In the genomic region with DNA sequence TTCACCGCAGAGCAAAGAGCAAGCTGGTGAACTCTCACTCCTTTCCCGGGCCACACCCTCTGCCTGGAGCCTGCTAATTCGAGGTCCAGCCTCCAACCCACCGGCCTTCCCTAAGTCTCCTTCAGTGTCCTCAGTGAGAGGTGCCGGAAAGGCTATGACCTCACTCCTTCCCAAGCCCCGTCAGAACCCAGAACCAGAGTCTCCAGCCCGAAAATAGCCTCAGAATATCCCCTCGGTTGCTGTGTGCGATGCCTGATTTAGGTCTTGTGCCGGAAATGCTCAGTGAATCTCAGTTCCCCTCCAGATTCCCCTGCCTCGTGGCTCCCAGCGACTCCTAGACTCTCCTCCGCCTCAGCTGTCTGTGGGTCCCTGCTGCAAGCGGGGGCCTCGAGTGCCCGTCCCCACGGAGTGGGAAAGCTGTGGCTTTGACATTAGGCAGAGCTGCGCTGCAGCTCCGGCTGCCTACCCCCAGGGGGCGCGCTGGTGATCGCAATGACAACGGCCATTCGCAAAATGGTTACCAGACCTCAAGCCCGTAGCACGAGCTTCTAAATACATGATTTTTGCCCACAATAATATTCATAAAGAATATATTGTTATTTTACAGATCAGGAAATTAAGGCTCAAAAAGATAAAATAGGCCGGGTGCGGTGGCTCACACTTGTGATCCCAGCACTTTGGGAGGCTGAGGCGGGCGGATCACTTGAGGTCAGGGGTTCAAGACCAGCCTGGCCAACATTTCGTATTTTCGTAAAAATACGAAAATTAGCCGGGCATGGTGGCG, we compare ENCODE assay signal across 1 cellular context.
TF ChIP-seq lines count a peak whose summit lies in the region.

No MANE protein-coding gene starts in this region.

TF ChIP-seq in K562, 482 proteins besides CTCF, POLR2A, EP300 and RAD21 (continued from another document and continues in another):
- TF ChIP-seq, protein P1, sequence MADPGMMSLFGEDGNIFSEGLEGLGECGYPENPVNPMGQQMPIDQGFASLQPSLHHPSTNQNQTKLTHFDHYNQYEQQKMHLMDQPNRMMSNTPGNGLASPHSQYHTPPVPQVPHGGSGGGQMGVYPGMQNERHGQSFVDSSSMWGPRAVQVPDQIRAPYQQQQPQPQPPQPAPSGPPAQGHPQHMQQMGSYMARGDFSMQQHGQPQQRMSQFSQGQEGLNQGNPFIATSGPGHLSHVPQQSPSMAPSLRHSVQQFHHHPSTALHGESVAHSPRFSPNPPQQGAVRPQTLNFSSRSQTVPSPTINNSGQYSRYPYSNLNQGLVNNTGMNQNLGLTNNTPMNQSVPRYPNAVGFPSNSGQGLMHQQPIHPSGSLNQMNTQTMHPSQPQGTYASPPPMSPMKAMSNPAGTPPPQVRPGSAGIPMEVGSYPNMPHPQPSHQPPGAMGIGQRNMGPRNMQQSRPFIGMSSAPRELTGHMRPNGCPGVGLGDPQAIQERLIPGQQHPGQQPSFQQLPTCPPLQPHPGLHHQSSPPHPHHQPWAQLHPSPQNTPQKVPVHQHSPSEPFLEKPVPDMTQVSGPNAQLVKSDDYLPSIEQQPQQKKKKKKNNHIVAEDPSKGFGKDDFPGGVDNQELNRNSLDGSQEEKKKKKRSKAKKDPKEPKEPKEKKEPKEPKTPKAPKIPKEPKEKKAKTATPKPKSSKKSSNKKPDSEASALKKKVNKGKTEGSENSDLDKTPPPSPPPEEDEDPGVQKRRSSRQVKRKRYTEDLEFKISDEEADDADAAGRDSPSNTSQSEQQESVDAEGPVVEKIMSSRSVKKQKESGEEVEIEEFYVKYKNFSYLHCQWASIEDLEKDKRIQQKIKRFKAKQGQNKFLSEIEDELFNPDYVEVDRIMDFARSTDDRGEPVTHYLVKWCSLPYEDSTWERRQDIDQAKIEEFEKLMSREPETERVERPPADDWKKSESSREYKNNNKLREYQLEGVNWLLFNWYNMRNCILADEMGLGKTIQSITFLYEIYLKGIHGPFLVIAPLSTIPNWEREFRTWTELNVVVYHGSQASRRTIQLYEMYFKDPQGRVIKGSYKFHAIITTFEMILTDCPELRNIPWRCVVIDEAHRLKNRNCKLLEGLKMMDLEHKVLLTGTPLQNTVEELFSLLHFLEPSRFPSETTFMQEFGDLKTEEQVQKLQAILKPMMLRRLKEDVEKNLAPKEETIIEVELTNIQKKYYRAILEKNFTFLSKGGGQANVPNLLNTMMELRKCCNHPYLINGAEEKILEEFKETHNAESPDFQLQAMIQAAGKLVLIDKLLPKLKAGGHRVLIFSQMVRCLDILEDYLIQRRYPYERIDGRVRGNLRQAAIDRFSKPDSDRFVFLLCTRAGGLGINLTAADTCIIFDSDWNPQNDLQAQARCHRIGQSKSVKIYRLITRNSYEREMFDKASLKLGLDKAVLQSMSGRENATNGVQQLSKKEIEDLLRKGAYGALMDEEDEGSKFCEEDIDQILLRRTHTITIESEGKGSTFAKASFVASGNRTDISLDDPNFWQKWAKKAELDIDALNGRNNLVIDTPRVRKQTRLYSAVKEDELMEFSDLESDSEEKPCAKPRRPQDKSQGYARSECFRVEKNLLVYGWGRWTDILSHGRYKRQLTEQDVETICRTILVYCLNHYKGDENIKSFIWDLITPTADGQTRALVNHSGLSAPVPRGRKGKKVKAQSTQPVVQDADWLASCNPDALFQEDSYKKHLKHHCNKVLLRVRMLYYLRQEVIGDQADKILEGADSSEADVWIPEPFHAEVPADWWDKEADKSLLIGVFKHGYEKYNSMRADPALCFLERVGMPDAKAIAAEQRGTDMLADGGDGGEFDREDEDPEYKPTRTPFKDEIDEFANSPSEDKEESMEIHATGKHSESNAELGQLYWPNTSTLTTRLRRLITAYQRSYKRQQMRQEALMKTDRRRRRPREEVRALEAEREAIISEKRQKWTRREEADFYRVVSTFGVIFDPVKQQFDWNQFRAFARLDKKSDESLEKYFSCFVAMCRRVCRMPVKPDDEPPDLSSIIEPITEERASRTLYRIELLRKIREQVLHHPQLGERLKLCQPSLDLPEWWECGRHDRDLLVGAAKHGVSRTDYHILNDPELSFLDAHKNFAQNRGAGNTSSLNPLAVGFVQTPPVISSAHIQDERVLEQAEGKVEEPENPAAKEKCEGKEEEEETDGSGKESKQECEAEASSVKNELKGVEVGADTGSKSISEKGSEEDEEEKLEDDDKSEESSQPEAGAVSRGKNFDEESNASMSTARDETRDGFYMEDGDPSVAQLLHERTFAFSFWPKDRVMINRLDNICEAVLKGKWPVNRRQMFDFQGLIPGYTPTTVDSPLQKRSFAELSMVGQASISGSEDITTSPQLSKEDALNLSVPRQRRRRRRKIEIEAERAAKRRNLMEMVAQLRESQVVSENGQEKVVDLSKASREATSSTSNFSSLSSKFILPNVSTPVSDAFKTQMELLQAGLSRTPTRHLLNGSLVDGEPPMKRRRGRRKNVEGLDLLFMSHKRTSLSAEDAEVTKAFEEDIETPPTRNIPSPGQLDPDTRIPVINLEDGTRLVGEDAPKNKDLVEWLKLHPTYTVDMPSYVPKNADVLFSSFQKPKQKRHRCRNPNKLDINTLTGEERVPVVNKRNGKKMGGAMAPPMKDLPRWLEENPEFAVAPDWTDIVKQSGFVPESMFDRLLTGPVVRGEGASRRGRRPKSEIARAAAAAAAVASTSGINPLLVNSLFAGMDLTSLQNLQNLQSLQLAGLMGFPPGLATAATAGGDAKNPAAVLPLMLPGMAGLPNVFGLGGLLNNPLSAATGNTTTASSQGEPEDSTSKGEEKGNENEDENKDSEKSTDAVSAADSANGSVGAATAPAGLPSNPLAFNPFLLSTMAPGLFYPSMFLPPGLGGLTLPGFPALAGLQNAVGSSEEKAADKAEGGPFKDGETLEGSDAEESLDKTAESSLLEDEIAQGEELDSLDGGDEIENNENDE (IDR thresholded peaks at IDR 0.05; ENCODE audit: low read depth, low read length) = no peak
- TF ChIP-seq ATF7 (IDR thresholded peaks at IDR 0.05) (peak; percentile 65), SFPQ (IDR thresholded peaks at IDR 0.05; ENCODE audit: low read depth, low read length) (no peak), MTA3 (IDR thresholded peaks at IDR 0.05; ENCODE audit: borderline replicate concordance) (peak; percentile 78; the same call in 1 of the 2 replicates), ZNF407 (IDR thresholded peaks at IDR 0.05; ENCODE audit: low read depth) (no peak), GATAD2A (IDR thresholded peaks at IDR 0.05) (no peak), ZNF431 (CRISPR knock-in tag; IDR thresholded peaks at IDR 0.05) (0 out of 2 replicates have a peak, but pooled peaks have one; percentile 14), CGGBP1 (CRISPR knock-in tag; IDR thresholded peaks at IDR 0.05) (no peak), SMAD4 (CRISPR knock-in tag; conservative IDR thresholded peaks at IDR 0.05) (peak; percentile 60; the same call in 1 of the 2 replicates), COPS2 (conservative IDR thresholded peaks at IDR 0.05) (no peak)
- TF ChIP-seq, protein P2, sequence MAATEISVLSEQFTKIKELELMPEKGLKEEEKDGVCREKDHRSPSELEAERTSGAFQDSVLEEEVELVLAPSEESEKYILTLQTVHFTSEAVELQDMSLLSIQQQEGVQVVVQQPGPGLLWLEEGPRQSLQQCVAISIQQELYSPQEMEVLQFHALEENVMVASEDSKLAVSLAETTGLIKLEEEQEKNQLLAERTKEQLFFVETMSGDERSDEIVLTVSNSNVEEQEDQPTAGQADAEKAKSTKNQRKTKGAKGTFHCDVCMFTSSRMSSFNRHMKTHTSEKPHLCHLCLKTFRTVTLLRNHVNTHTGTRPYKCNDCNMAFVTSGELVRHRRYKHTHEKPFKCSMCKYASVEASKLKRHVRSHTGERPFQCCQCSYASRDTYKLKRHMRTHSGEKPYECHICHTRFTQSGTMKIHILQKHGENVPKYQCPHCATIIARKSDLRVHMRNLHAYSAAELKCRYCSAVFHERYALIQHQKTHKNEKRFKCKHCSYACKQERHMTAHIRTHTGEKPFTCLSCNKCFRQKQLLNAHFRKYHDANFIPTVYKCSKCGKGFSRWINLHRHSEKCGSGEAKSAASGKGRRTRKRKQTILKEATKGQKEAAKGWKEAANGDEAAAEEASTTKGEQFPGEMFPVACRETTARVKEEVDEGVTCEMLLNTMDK (IDR thresholded peaks at IDR 0.05; ENCODE audit: borderline replicate concordance, insufficient read depth, low read depth, low read length, poor library complexity, severe bottlenecking) = peak; percentile 62
- TF ChIP-seq, protein P3, sequence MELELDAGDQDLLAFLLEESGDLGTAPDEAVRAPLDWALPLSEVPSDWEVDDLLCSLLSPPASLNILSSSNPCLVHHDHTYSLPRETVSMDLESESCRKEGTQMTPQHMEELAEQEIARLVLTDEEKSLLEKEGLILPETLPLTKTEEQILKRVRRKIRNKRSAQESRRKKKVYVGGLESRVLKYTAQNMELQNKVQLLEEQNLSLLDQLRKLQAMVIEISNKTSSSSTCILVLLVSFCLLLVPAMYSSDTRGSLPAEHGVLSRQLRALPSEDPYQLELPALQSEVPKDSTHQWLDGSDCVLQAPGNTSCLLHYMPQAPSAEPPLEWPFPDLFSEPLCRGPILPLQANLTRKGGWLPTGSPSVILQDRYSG (tag; conservative IDR thresholded peaks at IDR 0.05; ENCODE audit: low read depth) = peak; percentile 80; the same call in 1 of the 2 replicates
